ENCODE assay signal across 8 cellular contexts in genomic region chr15:71011503-71012155, GRCh38.
DNase-seq lines count a peak whose midpoint lies in the region; ATAC-seq, FAIRE-seq and TF ChIP-seq lines count a peak whose summit lies in the region.

No MANE protein-coding gene starts in this region.

- intact Hi-C loops in left cardiac atrium (cut with DNase I) = loop anchor here in 1 of 2 donors (2.0 to 10.0 kb wide), 3 partner anchors 243 to 429 kb away; no protein-coding TSS in a partner anchor
- intact Hi-C loops in testis (cut with DNase I; ENCODE audit: low total_unique reads) = no loop called here

- H3K9me3 ChIP-seq in testis = no peaks in the 10 kb centered on the region

- no peaks in the 10 kb centered on the region for H3K36me3 ChIP-seq in testis (ENCODE audit: low read depth, missing control alignments)

- H3K4me1 ChIP-seq in testis = no peaks in the 10 kb centered on the region

- H3K27ac ChIP-seq in HL-60 (replicated peaks) = no peak overlapping the region
- no peak overlapping the region for H3K27ac ChIP-seq in testis

- FAIRE-seq in GM19239 (lab: Jason Lieb, UNC) = no peak

- H3K4me3 ChIP-seq in HL-60 (replicated peaks; ENCODE audit: insufficient read depth, low read length) (no peak overlapping the region), testis (no peak overlapping the region)

- peak; percentile 35 for TF ChIP-seq CTCF in HL-60 (IDR thresholded peaks at IDR 0.05; ENCODE audit: insufficient read depth, low read length)
- peak; percentile 62 to 87 (median 70) for TF ChIP-seq CTCF in testis (IDR thresholded peaks at IDR 0.05)

- DNase-seq in AG20443 (ENCODE audit: low spot score) (peak; percentile 54), HL-60 (ENCODE audit: low read depth in 1 of 2, low spot score in 1 of 2) (no peak), SW480 (ENCODE audit: low spot score) (peak; percentile 45), left cardiac atrium (no peak), testis (peak; percentile 58), putamen (ENCODE audit: low spot score) (no peak), GOT3 (lab: John Stamatoyannopoulos, UW) (no peak), GM19239 (ENCODE audit: insufficient read length, low spot score) (no peak)

- WGBS in testis, 2 donors = 90 to 95% methylated on average over 1 of the region's 1 CpG

- peak; percentile 57 to 87 for ATAC-seq in left cardiac atrium

- no peak for TF ChIP-seq POLR2A in testis (IDR thresholded peaks at IDR 0.05)

- H3K27me3 ChIP-seq in HL-60 (ENCODE audit: insufficient read depth, poor library complexity, severe bottlenecking) = peaks cover 5% of the 10 kb centered on the region
- no peaks in the 10 kb centered on the region for H3K27me3 ChIP-seq in testis

Comparison
In these comparisons a context has a peak if more than half of its experiments do, and no peak if none do; other contexts are left out.
1. DNase-seq: peak in AG20443 (single experiment), SW480 (single experiment) and testis (single experiment); none in HL-60 (0 of 2), left cardiac atrium (single experiment), putamen (single experiment), GOT3 (single experiment) and GM19239 (single experiment).